Comparison of ENCODE assay signal across 22 cellular contexts in genomic region chr4:134780244-134780643, GRCh38.
"Had no signal": no experiment of that assay in that cellular context is flagged by ENCODE, and none has a peak within 500 bp of the region (broad histone marks: within the 10 kb centered on the region; RNA-seq: fewer than 3 reads in every experiment).

No MANE protein-coding gene starts in this region.

- H3K4me1 ChIP-seq: esophagus muscularis mucosa, gastroesophageal sphincter, left ventricle myocardium inferior, lower lobe of right lung, parathyroid adenoma, prostate gland, spleen, tibial nerve, upper lobe of right lung, vagina had no signal

- H3K4me3 ChIP-seq: esophagus muscularis mucosa, gastroesophageal sphincter, left ventricle myocardium inferior, lower lobe of right lung, prostate gland, spleen, tibial nerve, upper lobe of right lung, vagina had no signal

- H3K4me3 Mint-ChIP-seq: immature natural killer cell; memory B cell; mesothelial cell of epicardium; nephron progenitor cell; stimulated activated memory B cell treated with anti-CD40 and anti-IgM and Interleukin-4, amounts not matched to agents 10 μg/mL and 1 μg/mL and 100 μg/mL, for 72 hours; stimulated activated naive CD8-positive, alpha-beta T cell treated with anti-CD3 and anti-CD28 coated beads, Interleukin-15, Interleukin-2, amounts not matched to agents 100 ng/mL and 50 ng/mL, for 24 hours had no signal

- H2AFZ ChIP-seq: parathyroid adenoma had no signal

- H3K9ac ChIP-seq: parathyroid adenoma had no signal

- H3K27me3 ChIP-seq: esophagus muscularis mucosa, gastroesophageal sphincter, spleen, tibial nerve, upper lobe of right lung, vagina had no signal

- H3K27me3 Mint-ChIP-seq: memory B cell; stimulated activated memory B cell treated with anti-CD40 and anti-IgM and Interleukin-4, amounts not matched to agents 10 μg/mL and 1 μg/mL and 100 μg/mL, for 72 hours; stimulated activated naive CD8-positive, alpha-beta T cell treated with anti-CD3 and anti-CD28 coated beads, Interleukin-15, Interleukin-2, amounts not matched to agents 100 ng/mL and 50 ng/mL, for 24 hours had no signal

- FAIRE-seq: keratinocyte had no signal

- H3K79me2 ChIP-seq: parathyroid adenoma had no signal

- DNase-seq: effector memory CD4-positive, alpha-beta T cell; immature natural killer cell; left ventricle myocardium inferior; lower lobe of right lung; nephron progenitor cell; spleen; stimulated activated CD4-positive, alpha-beta T cell treated with anti-CD3 and anti-CD28 coated beads, Interleukin-15, amount 100 ng/mL, for 24 hours; stimulated activated CD4-positive, alpha-beta T cell treated with anti-CD3 and anti-CD28 coated beads, Interleukin-1b, Interleukin-23, amount 100 ng/mL, for 48 hours; stimulated activated CD4-positive, alpha-beta T cell treated with anti-CD3 and anti-CD28 coated beads, Interleukin-4, amount 100 ng/mL, for 24 hours; upper lobe of right lung had no signal

- H3K9me3 ChIP-seq: esophagus muscularis mucosa, gastroesophageal sphincter, lower lobe of right lung, prostate gland, upper lobe of right lung, vagina had no signal

- H3K4me1 Mint-ChIP-seq: immature natural killer cell; memory B cell; nephron progenitor cell; stimulated activated memory B cell treated with anti-CD40 and anti-IgM and Interleukin-4, amounts not matched to agents 10 μg/mL and 1 μg/mL and 100 μg/mL, for 72 hours had no signal

- H3K36me3 Mint-ChIP-seq: immature natural killer cell; memory B cell; stimulated activated memory B cell treated with anti-CD40 and anti-IgM and Interleukin-4, amounts not matched to agents 10 μg/mL and 1 μg/mL and 100 μg/mL, for 72 hours had no signal

- H3K27ac Mint-ChIP-seq: immature natural killer cell; memory B cell; mesothelial cell of epicardium; nephron progenitor cell; stimulated activated memory B cell treated with anti-CD40 and anti-IgM and Interleukin-4, amounts not matched to agents 10 μg/mL and 1 μg/mL and 100 μg/mL, for 72 hours; stimulated activated naive CD8-positive, alpha-beta T cell treated with anti-CD3 and anti-CD28 coated beads, Interleukin-15, Interleukin-2, amounts not matched to agents 100 ng/mL and 50 ng/mL, for 24 hours had no signal

- H3K27ac ChIP-seq: epithelial cell of prostate, esophagus muscularis mucosa, gastroesophageal sphincter, left ventricle myocardium inferior, lower lobe of right lung, parathyroid adenoma, prostate gland, spleen, tibial nerve, upper lobe of right lung, vagina had no signal

- ATAC-seq: gastroesophageal sphincter; lower lobe of right lung; stimulated activated memory B cell treated with anti-CD40 and anti-IgM and Interleukin-4, amounts not matched to agents 10 μg/mL and 1 μg/mL and 100 μg/mL, for 72 hours; upper lobe of right lung had no signal

- H3K36me3 ChIP-seq: esophagus muscularis mucosa, gastroesophageal sphincter, left ventricle myocardium inferior, lower lobe of right lung, prostate gland, spleen, tibial nerve, upper lobe of right lung, vagina had no signal
